In the genomic region with DNA sequence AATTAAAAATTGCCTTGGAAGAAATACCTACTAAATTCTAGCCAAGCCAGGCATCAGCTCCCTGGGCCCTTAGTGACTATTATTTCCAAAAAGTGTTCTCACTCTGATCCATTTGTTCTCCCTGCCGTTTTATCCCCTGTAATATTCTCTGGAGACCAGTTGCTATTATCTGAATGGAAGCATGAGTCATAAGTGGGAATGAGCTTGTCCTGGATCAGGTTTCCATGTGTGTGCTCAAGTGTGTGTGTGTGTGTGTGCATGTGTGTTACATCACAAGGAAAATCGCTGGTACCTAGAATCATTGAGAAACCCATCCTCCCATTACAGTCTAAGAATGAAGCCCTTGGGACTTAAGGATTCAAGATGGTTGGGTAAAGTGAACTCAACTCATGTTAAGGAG, we compare ENCODE assay signal across 11 cellular contexts.
DNase-seq lines count a peak whose midpoint lies in the region; ATAC-seq and TF ChIP-seq lines count a peak whose summit lies in the region.
"Had no signal": no experiment of that assay in that cellular context is flagged by ENCODE, and none has a peak within 500 bp of the region (broad histone marks: within the 10 kb centered on the region; RNA-seq: fewer than 3 reads in every experiment).

No MANE protein-coding gene starts in this region.

- no peaks in the 10 kb centered on the region for H3F3A ChIP-seq in smooth muscle cell (ENCODE audit: low read depth)

- peak; percentile 66 for DNase-seq in DMS79 treated with DMSO at 0.1 percent for 48 hours (lab: John Stamatoyannopoulos, UW)
- peak; percentile 93 for DNase-seq in NCI-H2107 treated with DMSO at 0.1 percent for 48 hours (lab: John Stamatoyannopoulos, UW; ENCODE audit: unreplicated experiment)
- peak; percentile 61 for DNase-seq in astrocyte of the hippocampus (ENCODE audit: low read depth, low spot score)
- DNase-seq in naive B cell, result no peak
- DNase-seq in substantia nigra (lab: John Stamatoyannopoulos, UW), result no peak
- no peak for DNase-seq in T-helper 2 cell treated with Interferon-gamma antibody and Interleukin-4, amounts not matched to agents 5 μg/mL and 100 μg/mL, for 36 hours (ENCODE audit: low spot score)
- no peak for DNase-seq in smooth muscle cell (lab: John Stamatoyannopoulos, UW; ENCODE audit: unreplicated experiment)
- DNase-seq: NCI-H1105, T-helper 1 cell had no signal

- H3K36me3 Mint-ChIP-seq in naive B cell, result no peaks in the 10 kb centered on the region
- H3K36me3 Mint-ChIP-seq in T-helper 2 cell treated with Interferon-gamma antibody and Interleukin-4, amounts not matched to agents 5 μg/mL and 100 μg/mL, for 36 hours (ENCODE audit: low read depth), result no peaks in the 10 kb centered on the region

- H3K4me1 Mint-ChIP-seq in naive B cell, result peaks cover 40 to 79% (median 76%) of the 10 kb centered on the region in 3 donors
- peaks cover 10% of the 10 kb centered on the region for H3K4me1 Mint-ChIP-seq in T-helper 2 cell treated with Interferon-gamma antibody and Interleukin-4, amounts not matched to agents 5 μg/mL and 100 μg/mL, for 36 hours (ENCODE audit: low read depth)

- H3K9me3 ChIP-seq in smooth muscle cell (replicated peaks; ENCODE audit: low read depth), result no peaks in the 10 kb centered on the region

- no peak overlapping the region for H2AFZ ChIP-seq in smooth muscle cell (ENCODE audit: low read depth)
- H2AFZ ChIP-seq: parathyroid adenoma had no signal

- H3K27me3 ChIP-seq in smooth muscle cell (ENCODE audit: low read depth), result no peaks in the 10 kb centered on the region

- no peaks in the 10 kb centered on the region for H3K9me3 Mint-ChIP-seq in naive B cell
- H3K9me3 Mint-ChIP-seq in T-helper 2 cell treated with Interferon-gamma antibody and Interleukin-4, amounts not matched to agents 5 μg/mL and 100 μg/mL, for 36 hours, result no peaks in the 10 kb centered on the region

- no peaks in the 10 kb centered on the region for H3K79me2 ChIP-seq in smooth muscle cell (ENCODE audit: low read depth)
- H3K79me2 ChIP-seq: parathyroid adenoma had no signal

- TF ChIP-seq CTCF in smooth muscle cell (IDR thresholded peaks at IDR 0.05; ENCODE audit: borderline replicate concordance, insufficient read depth, poor library complexity, severe bottlenecking), result no peak

- H3K27ac Mint-ChIP-seq in naive B cell, result peak overlapping the region in 5 of 6 donors; percentile 60 to 98 (median 83)
- H3K27ac Mint-ChIP-seq in T-helper 2 cell treated with Interferon-gamma antibody and Interleukin-4, amounts not matched to agents 5 μg/mL and 100 μg/mL, for 36 hours, result no peak overlapping the region

- no peak overlapping the region for H3K4me3 ChIP-seq in smooth muscle cell

- H3K27me3 Mint-ChIP-seq in naive B cell, result no peaks in the 10 kb centered on the region
- H3K27me3 Mint-ChIP-seq in T-helper 2 cell treated with Interferon-gamma antibody and Interleukin-4, amounts not matched to agents 5 μg/mL and 100 μg/mL, for 36 hours (ENCODE audit: low read depth), result no peaks in the 10 kb centered on the region

- H3K4me3 Mint-ChIP-seq in naive B cell, result peak overlapping the region in 1 of 8 donors; percentile 18
- H3K4me3 Mint-ChIP-seq in T-helper 2 cell treated with Interferon-gamma antibody and Interleukin-4, amounts not matched to agents 5 μg/mL and 100 μg/mL, for 36 hours, result no peak overlapping the region

- WGBS in smooth muscle cell (ENCODE audit: low lambda C conversion rate), result 53% methylated on average over 2 of the region's 2 CpGs

- no peaks in the 10 kb centered on the region for H4K20me1 ChIP-seq in smooth muscle cell (ENCODE audit: low read depth)

- H3K36me3 ChIP-seq in smooth muscle cell (ENCODE audit: low read depth), result no peaks in the 10 kb centered on the region

- no peak overlapping the region for H3K4me2 ChIP-seq in smooth muscle cell

- H3K9ac ChIP-seq in smooth muscle cell (ENCODE audit: low read depth), result no peak overlapping the region
- H3K9ac ChIP-seq: parathyroid adenoma had no signal

- ATAC-seq in naive B cell (ENCODE audit: low read depth in 2 of 2), result no peak
- ATAC-seq in GM19324 (IDR thresholded peaks at IDR 0.05; ENCODE audit: low FRiP score, unreplicated experiment), result no peak

- H3K4me1 ChIP-seq in smooth muscle cell (ENCODE audit: low read depth), result peaks cover 8% of the 10 kb centered on the region
- H3K4me1 ChIP-seq: parathyroid adenoma had no signal

- H3K27ac ChIP-seq in substantia nigra (ENCODE audit: low read depth, low read length, poor library complexity, severe bottlenecking) (no peak overlapping the region), smooth muscle cell (ENCODE audit: low read depth) (no peak overlapping the region)
- H3K27ac ChIP-seq: parathyroid adenoma had no signal

Comparison
In these comparisons a context has a peak if more than half of its experiments do, and no peak if none do; other contexts are left out.
1. DNase-seq: peak in DMS79 treated with DMSO at 0.1 percent for 48 hours (single experiment), NCI-H2107 treated with DMSO at 0.1 percent for 48 hours (single experiment) and astrocyte of the hippocampus (single experiment); none in naive B cell (single experiment), substantia nigra (0 of 49), T-helper 2 cell treated with Interferon-gamma antibody and Interleukin-4, amounts not matched to agents 5 μg/mL and 100 μg/mL, for 36 hours (single experiment) and smooth muscle cell (single experiment).